Comparison of ENCODE assay signal across 9 cellular contexts in genomic region chr20:35446356-35447078, GRCh38. TPM values are rescaled to one million over a fixed set of nuclear protein-coding genes. Genes with fewer than 3 reads are reported as not detected.
DNase-seq lines count a peak whose midpoint lies in the region; ATAC-seq, FAIRE-seq and TF ChIP-seq lines count a peak whose summit lies in the region.
"Had no signal": no experiment of that assay in that cellular context is flagged by ENCODE, and none has a peak within 500 bp of the region (broad histone marks: within the 10 kb centered on the region; RNA-seq: fewer than 3 reads in every experiment).

No MANE protein-coding gene starts in this region.

- no peak overlapping the region for H3K27ac Mint-ChIP-seq in activated naive CD4-positive, alpha-beta T cell treated with anti-CD3 and anti-CD28 coated beads for 36 hours
- H3K27ac Mint-ChIP-seq in activated naive CD8-positive, alpha-beta T cell, result no peak overlapping the region

- H3K27me3 ChIP-seq in keratinocyte (ENCODE audit: control insufficient read depth, extremely low read depth, insufficient read depth, low read length), result no peaks in the 10 kb centered on the region
- peaks cover 8% of the 10 kb centered on the region for H3K27me3 ChIP-seq in transverse colon

- H3K4me1 Mint-ChIP-seq in activated naive CD4-positive, alpha-beta T cell treated with anti-CD3 and anti-CD28 coated beads for 36 hours (ENCODE audit: low read depth), result peaks cover 3% of the 10 kb centered on the region
- H3K4me1 Mint-ChIP-seq in activated naive CD8-positive, alpha-beta T cell (ENCODE audit: low read depth), result peaks cover 5% of the 10 kb centered on the region

- H3K36me3 Mint-ChIP-seq in activated naive CD4-positive, alpha-beta T cell treated with anti-CD3 and anti-CD28 coated beads for 36 hours (ENCODE audit: low read depth), result no peaks in the 10 kb centered on the region
- H3K36me3 Mint-ChIP-seq in activated naive CD8-positive, alpha-beta T cell, result no peaks in the 10 kb centered on the region

- CTCF ChIA-PET in activated naive CD4-positive, alpha-beta T cell treated with anti-CD3 and anti-CD28 coated beads for 36 hours (lab: Charles Lee), result interaction anchor here (0.5 to 7.1 kb wide), 14 partner anchors 8 to 411 kb away, joined by 3 to 79 read pairs (median 4); partner anchors contain the start of gene GDF5

- H3K4me2 ChIP-seq in keratinocyte (ENCODE audit: control insufficient read depth, extremely low read depth, insufficient read depth, low read depth, low read length), result no peak overlapping the region

- DNase-seq in activated naive CD4-positive, alpha-beta T cell treated with anti-CD3 and anti-CD28 coated beads for 36 hours, result no peak
- no peak for DNase-seq in activated naive CD4-positive, alpha-beta T cell treated with Interleukin-2 at 50 U/mL for 16 hours
- DNase-seq in keratinocyte (ENCODE audit: low read depth, low spot score) (no peak), transverse colon (no peak), COLO668 (lab: John Stamatoyannopoulos, UW; ENCODE audit: unreplicated experiment) (no peak), GM03348 (ENCODE audit: low spot score) (no peak)

- H3K4me3 ChIP-seq in keratinocyte (ENCODE audit: control insufficient read depth in 2 of 3, extremely low read depth in 1 of 3, insufficient read depth in 2 of 3, low read depth in 1 of 3, low read length in 3 of 3) (no peak overlapping the region), transverse colon (peak overlapping the region in 3 of 4 donors; percentile 28 to 49 (median 34))

- TF ChIP-seq CTCF in keratinocyte (optimal IDR thresholded peaks at IDR 0.05 in 1 of 3, IDR thresholded peaks at IDR 0.05 in 1 of 3, conservative IDR thresholded peaks at IDR 0.05 in 1 of 3; ENCODE audit: extremely low read depth in 1 of 3, insufficient read depth in 2 of 3, low read length in 3 of 3), result no peak
- TF ChIP-seq CTCF in transverse colon (IDR thresholded peaks at IDR 0.05), result no peak

- H3K9me3 Mint-ChIP-seq in activated naive CD4-positive, alpha-beta T cell treated with anti-CD3 and anti-CD28 coated beads for 36 hours, result no peaks in the 10 kb centered on the region
- no peaks in the 10 kb centered on the region for H3K9me3 Mint-ChIP-seq in activated naive CD8-positive, alpha-beta T cell (ENCODE audit: low read depth)

- H3K79me2 ChIP-seq in keratinocyte (ENCODE audit: control insufficient read depth, insufficient read depth, low read length), result no peaks in the 10 kb centered on the region

- H2AFZ ChIP-seq in keratinocyte (ENCODE audit: control insufficient read depth, low read length), result peak overlapping the region; percentile 63

- H3K27ac ChIP-seq in keratinocyte (ENCODE audit: control insufficient read depth, insufficient read depth, low read length), result no peak overlapping the region
- no peak overlapping the region for H3K27ac ChIP-seq in transverse colon

- no peaks in the 10 kb centered on the region for H3K36me3 ChIP-seq in keratinocyte (ENCODE audit: control insufficient read depth in 2 of 2, extremely low read depth in 1 of 2, insufficient read depth in 2 of 2, low read length in 2 of 2)
- H3K36me3 ChIP-seq in transverse colon, result no peaks in the 10 kb centered on the region

- dilution Hi-C loops in keratinocyte (cut with MboI; ENCODE audit: extremely low pct_ligation_motif_present, low sequenced_read_pairs), result no loop called here

- in situ Hi-C loops in transverse colon (cut with MboI; ENCODE audit: low pct_ligation_motif_present in 1 of 4, low pct_unique_long_range_greater_than_20kb in 1 of 4, low sequenced_read_pairs in 3 of 4), result loop anchor here (10.0 to 25.0 kb wide), 3 partner anchors 142 to 309 kb away; partner anchors contain the start of genes EDEM2 (in 2 of the 4) and FAM83C (in 1 of the 4)

- no peak for FAIRE-seq in keratinocyte (lab: Jason Lieb, UNC)
- FAIRE-seq: colon had no signal

- H3K4me3 Mint-ChIP-seq in activated naive CD4-positive, alpha-beta T cell treated with anti-CD3 and anti-CD28 coated beads for 36 hours, result peak overlapping the region; percentile 66
- peak overlapping the region; percentile 90 for H3K4me3 Mint-ChIP-seq in activated naive CD8-positive, alpha-beta T cell

- no peak for TF ChIP-seq POLR2A in transverse colon (IDR thresholded peaks at IDR 0.05)

- H3K4me1 ChIP-seq in keratinocyte (ENCODE audit: control insufficient read depth, extremely low read depth, insufficient read depth, low read length) (peaks cover 20% of the 10 kb centered on the region), transverse colon (peaks cover 0 to 6% (median 2%) of the 10 kb centered on the region in 4 donors)

- H3K9ac ChIP-seq in keratinocyte (ENCODE audit: control insufficient read depth, extremely low read depth, insufficient read depth, low read length), result no peak overlapping the region

- intact Hi-C loops in activated naive CD4-positive, alpha-beta T cell treated with anti-CD3 and anti-CD28 coated beads for 36 hours (cut with micrococcal nuclease), result loop anchor here (1.0 kb wide), 1 partner anchor 142 kb away; no protein-coding TSS in a partner anchor
- intact Hi-C loops in transverse colon (cut with DNase I; ENCODE audit: low total_unique reads), result loop anchor here (10.0 kb wide), 1 partner anchor 302 kb away; the partner anchor contains the start of gene EDEM2

- no peak for ATAC-seq in GM18873 (IDR thresholded peaks at IDR 0.05; ENCODE audit: low FRiP score, unreplicated experiment)

- H3K9me1 ChIP-seq in keratinocyte (ENCODE audit: control insufficient read depth, extremely low read depth, insufficient read depth, low read length), result no peaks in the 10 kb centered on the region

- 57 to 58% methylated on average over 11 of the region's 11 CpGs for WGBS in transverse colon (ENCODE audit: low coverage in 1 of 2), 2 donors

- peaks cover 2% of the 10 kb centered on the region for H3K27me3 Mint-ChIP-seq in activated naive CD4-positive, alpha-beta T cell treated with anti-CD3 and anti-CD28 coated beads for 36 hours (ENCODE audit: low read depth)
- H3K27me3 Mint-ChIP-seq in activated naive CD8-positive, alpha-beta T cell, result peaks cover 5% of the 10 kb centered on the region

- no peaks in the 10 kb centered on the region for H3K9me3 ChIP-seq in keratinocyte (ENCODE audit: control insufficient read depth, low read depth, low read length)
- H3K9me3 ChIP-seq in transverse colon, result no peaks in the 10 kb centered on the region

- no peaks in the 10 kb centered on the region for H4K20me1 ChIP-seq in keratinocyte (ENCODE audit: control insufficient read depth, extremely low read depth, insufficient read depth, low read length)

- TF ChIP-seq EP300 in transverse colon (IDR thresholded peaks at IDR 0.05; ENCODE audit: low read depth), result no peak

RNA-seq across cellular contexts. Expression of gene GDF5, which starts 8.5 kb away (rescaled TPM):
- total RNA-seq in activated naive CD4-positive, alpha-beta T cell treated with anti-CD3 and anti-CD28 coated beads for 36 hours, result not detected
- 0.06 to 0.12 TPM (median 0.07 TPM) in 3 replicates for polyA plus RNA-seq in keratinocyte
- not detected for polyA plus RNA-seq in keratinocyte (2011; ENCODE audit: low read depth)
- polyA plus RNA-seq in keratinocyte (2011; cell fraction: cytosol; rRNA removed), result 0.02 and 0.09 TPM in 2 replicates
- 0.13 TPM in 2 replicates for polyA plus RNA-seq in keratinocyte (2011; cell fraction: nucleus; rRNA removed)
- 0.10 TPM in 1 of 2 replicates, not detected in the other for polyA plus RNA-seq in keratinocyte (2012; ENCODE audit: low replicate concordance)
- 0.06 to 0.56 TPM (median 0.30 TPM) in 3 replicates for polyA minus RNA-seq in keratinocyte
- not detected for polyA minus RNA-seq in keratinocyte (2011; cell fraction: cytosol; rRNA and poly(A)+ RNA removed)
- not detected in 2 replicates for polyA minus RNA-seq in keratinocyte (2011; cell fraction: nucleus; rRNA and poly(A)+ RNA removed)
- total RNA-seq in transverse colon, result 1 to 10 TPM in 1 of 4 donors, under 1 TPM in 2, not detected in 1; 0.32 to 2.2 (median 0.40) TPM

RNA-seq across cellular contexts. Expression of gene CEP250, which starts 8.9 kb away (rescaled TPM):
- total RNA-seq in activated naive CD4-positive, alpha-beta T cell treated with anti-CD3 and anti-CD28 coated beads for 36 hours, result 10 to 100 TPM; 43.4 to 46.9 TPM
- 4.1 to 8.1 TPM (median 5.8 TPM) in 3 replicates for polyA plus RNA-seq in keratinocyte
- polyA plus RNA-seq in keratinocyte (2011; ENCODE audit: low read depth), result 17.0 TPM
- 4.0 and 6.4 TPM in 2 replicates for polyA plus RNA-seq in keratinocyte (2011; cell fraction: cytosol; rRNA removed)
- 27.4 and 31.1 TPM in 2 replicates for polyA plus RNA-seq in keratinocyte (2011; cell fraction: nucleus; rRNA removed)
- 8.5 and 18.7 TPM in 2 replicates for polyA plus RNA-seq in keratinocyte (2012; ENCODE audit: low replicate concordance)
- polyA minus RNA-seq in keratinocyte, result 8.2 to 33.2 TPM (median 14.0 TPM) in 3 replicates
- polyA minus RNA-seq in keratinocyte (2011; cell fraction: cytosol; rRNA and poly(A)+ RNA removed), result 3.6 TPM
- 5.5 and 12.3 TPM in 2 replicates for polyA minus RNA-seq in keratinocyte (2011; cell fraction: nucleus; rRNA and poly(A)+ RNA removed)
- 10 to 100 TPM; 22.8 to 38.6 (median 28.7) TPM for total RNA-seq in transverse colon

RNA-seq across cellular contexts. Expression of gene UQCC1, which starts 34.7 kb away (rescaled TPM):
- 10 to 100 TPM; 47.4 to 48.5 TPM for total RNA-seq in activated naive CD4-positive, alpha-beta T cell treated with anti-CD3 and anti-CD28 coated beads for 36 hours
- 24.4 to 38.8 TPM (median 38.5 TPM) in 3 replicates for polyA plus RNA-seq in keratinocyte
- 29.8 TPM for polyA plus RNA-seq in keratinocyte (2011; ENCODE audit: low read depth)
- 18.4 and 21.0 TPM in 2 replicates for polyA plus RNA-seq in keratinocyte (2011; cell fraction: cytosol; rRNA removed)
- polyA plus RNA-seq in keratinocyte (2011; cell fraction: nucleus; rRNA removed), result 102 and 106 TPM in 2 replicates
- 30.4 and 34.2 TPM in 2 replicates for polyA plus RNA-seq in keratinocyte (2012; ENCODE audit: low replicate concordance)
- polyA minus RNA-seq in keratinocyte, result 18.3 to 30.6 TPM (median 19.7 TPM) in 3 replicates
- 16.5 TPM for polyA minus RNA-seq in keratinocyte (2011; cell fraction: cytosol; rRNA and poly(A)+ RNA removed)
- 33.8 and 54.8 TPM in 2 replicates for polyA minus RNA-seq in keratinocyte (2011; cell fraction: nucleus; rRNA and poly(A)+ RNA removed)
- 10 to 100 TPM; 24.7 to 70.8 (median 44.5) TPM for total RNA-seq in transverse colon

Comparison
In these comparisons a context has a peak if more than half of its experiments do, and no peak if none do; other contexts are left out.
1. H3K4me3 ChIP-seq: peak in transverse colon (3 of 4); none in keratinocyte (0 of 3).